In the genomic region with DNA sequence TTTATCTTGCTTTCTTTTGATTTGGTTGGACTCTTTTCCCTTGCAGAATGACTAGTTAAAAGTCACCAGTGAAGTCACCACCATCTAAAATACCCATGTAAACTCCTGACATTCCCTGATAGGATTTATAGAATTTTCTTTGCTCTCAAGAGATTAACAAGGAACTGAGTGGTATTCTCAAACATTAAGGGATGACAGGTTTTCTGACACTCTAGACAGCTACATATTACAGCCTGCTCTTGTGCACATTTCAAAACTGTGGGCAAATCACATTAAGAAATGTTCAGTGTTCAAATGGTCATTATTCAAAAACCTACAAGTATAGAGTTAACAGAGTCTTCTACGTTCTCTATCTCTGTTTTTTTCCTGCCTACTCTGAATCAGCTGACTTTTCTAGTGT, we compare ENCODE assay signal across 2 cellular contexts.
TF ChIP-seq lines count a peak whose summit lies in the region.

No MANE protein-coding gene starts in this region.

TF ChIP-seq in A549, 52 proteins besides CTCF, POLR2A, EP300 and RAD21 (continued from another document):
- TF ChIP-seq, protein P1, sequence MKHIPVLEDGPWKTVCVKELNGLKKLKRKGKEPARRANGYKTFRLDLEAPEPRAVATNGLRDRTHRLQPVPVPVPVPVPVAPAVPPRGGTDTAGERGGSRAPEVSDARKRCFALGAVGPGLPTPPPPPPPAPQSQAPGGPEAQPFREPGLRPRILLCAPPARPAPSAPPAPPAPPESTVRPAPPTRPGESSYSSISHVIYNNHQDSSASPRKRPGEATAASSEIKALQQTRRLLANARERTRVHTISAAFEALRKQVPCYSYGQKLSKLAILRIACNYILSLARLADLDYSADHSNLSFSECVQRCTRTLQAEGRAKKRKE (CRISPR knock-in tag; IDR thresholded peaks at IDR 0.05; ENCODE audit: low read depth), result no peak
- TF ChIP-seq NR3C1 (IDR thresholded peaks at IDR 0.05), result no peak
- no peak for TF ChIP-seq SMC3 (IDR thresholded peaks at IDR 0.05)
- no peak for TF ChIP-seq HES2 (IDR thresholded peaks at IDR 0.05)
- TF ChIP-seq, protein P2, sequence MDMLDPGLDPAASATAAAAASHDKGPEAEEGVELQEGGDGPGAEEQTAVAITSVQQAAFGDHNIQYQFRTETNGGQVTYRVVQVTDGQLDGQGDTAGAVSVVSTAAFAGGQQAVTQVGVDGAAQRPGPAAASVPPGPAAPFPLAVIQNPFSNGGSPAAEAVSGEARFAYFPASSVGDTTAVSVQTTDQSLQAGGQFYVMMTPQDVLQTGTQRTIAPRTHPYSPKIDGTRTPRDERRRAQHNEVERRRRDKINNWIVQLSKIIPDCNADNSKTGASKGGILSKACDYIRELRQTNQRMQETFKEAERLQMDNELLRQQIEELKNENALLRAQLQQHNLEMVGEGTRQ (IDR thresholded peaks at IDR 0.05), result no peak
- no peak for TF ChIP-seq ESRRA (IDR thresholded peaks at IDR 0.05; ENCODE audit: borderline replicate concordance, low read length)
- TF ChIP-seq, protein P3, sequence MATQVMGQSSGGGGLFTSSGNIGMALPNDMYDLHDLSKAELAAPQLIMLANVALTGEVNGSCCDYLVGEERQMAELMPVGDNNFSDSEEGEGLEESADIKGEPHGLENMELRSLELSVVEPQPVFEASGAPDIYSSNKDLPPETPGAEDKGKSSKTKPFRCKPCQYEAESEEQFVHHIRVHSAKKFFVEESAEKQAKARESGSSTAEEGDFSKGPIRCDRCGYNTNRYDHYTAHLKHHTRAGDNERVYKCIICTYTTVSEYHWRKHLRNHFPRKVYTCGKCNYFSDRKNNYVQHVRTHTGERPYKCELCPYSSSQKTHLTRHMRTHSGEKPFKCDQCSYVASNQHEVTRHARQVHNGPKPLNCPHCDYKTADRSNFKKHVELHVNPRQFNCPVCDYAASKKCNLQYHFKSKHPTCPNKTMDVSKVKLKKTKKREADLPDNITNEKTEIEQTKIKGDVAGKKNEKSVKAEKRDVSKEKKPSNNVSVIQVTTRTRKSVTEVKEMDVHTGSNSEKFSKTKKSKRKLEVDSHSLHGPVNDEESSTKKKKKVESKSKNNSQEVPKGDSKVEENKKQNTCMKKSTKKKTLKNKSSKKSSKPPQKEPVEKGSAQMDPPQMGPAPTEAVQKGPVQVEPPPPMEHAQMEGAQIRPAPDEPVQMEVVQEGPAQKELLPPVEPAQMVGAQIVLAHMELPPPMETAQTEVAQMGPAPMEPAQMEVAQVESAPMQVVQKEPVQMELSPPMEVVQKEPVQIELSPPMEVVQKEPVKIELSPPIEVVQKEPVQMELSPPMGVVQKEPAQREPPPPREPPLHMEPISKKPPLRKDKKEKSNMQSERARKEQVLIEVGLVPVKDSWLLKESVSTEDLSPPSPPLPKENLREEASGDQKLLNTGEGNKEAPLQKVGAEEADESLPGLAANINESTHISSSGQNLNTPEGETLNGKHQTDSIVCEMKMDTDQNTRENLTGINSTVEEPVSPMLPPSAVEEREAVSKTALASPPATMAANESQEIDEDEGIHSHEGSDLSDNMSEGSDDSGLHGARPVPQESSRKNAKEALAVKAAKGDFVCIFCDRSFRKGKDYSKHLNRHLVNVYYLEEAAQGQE (IDR thresholded peaks at IDR 0.05), result no peak
- TF ChIP-seq ZNF302 (CRISPR knock-in tag; IDR thresholded peaks at IDR 0.05), result no peak
- TF ChIP-seq, protein P4, sequence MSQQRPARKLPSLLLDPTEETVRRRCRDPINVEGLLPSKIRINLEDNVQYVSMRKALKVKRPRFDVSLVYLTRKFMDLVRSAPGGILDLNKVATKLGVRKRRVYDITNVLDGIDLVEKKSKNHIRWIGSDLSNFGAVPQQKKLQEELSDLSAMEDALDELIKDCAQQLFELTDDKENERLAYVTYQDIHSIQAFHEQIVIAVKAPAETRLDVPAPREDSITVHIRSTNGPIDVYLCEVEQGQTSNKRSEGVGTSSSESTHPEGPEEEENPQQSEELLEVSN (IDR thresholded peaks at IDR 0.05; ENCODE audit: borderline replicate concordance, low read depth), result no peak
- TF ChIP-seq FOXS1 (CRISPR knock-in tag; IDR thresholded peaks at IDR 0.05), result no peak

TF ChIP-seq in WTC11, 78 proteins besides CTCF, POLR2A, EP300 and RAD21 (continued from another document):
- TF ChIP-seq ATF2 (CRISPR knock-in tag; IDR thresholded peaks at IDR 0.05; ENCODE audit: borderline replicate concordance, low read depth), result no peak
- TF ChIP-seq E2F4 (CRISPR knock-in tag; IDR thresholded peaks at IDR 0.05; ENCODE audit: borderline replicate concordance, low read depth), result no peak
- TF ChIP-seq CBFB (CRISPR knock-in tag; IDR thresholded peaks at IDR 0.05; ENCODE audit: low read depth), result no peak
- no peak for TF ChIP-seq FOXJ3 (CRISPR knock-in tag; IDR thresholded peaks at IDR 0.05; ENCODE audit: borderline replicate concordance)
- TF ChIP-seq ZNF138 (CRISPR knock-in tag; conservative IDR thresholded peaks at IDR 0.05), result no peak
- TF ChIP-seq CREM (CRISPR knock-in tag; IDR thresholded peaks at IDR 0.05), result no peak
- no peak for TF ChIP-seq ELF4 (CRISPR knock-in tag; IDR thresholded peaks at IDR 0.05; ENCODE audit: low read depth)
